ENCODE assay signal across 9 cellular contexts in genomic region chr12:7219599-7220243, GRCh38. TPM values are rescaled to one million over a fixed set of nuclear protein-coding genes. Genes with fewer than 3 reads are reported as not detected.
DNase-seq lines count a peak whose midpoint lies in the region; ATAC-seq and TF ChIP-seq lines count a peak whose summit lies in the region.
"Had no signal": no experiment of that assay in that cellular context is flagged by ENCODE, and none has a peak within 500 bp of the region (broad histone marks: within the 10 kb centered on the region; RNA-seq: fewer than 3 reads in every experiment).

No MANE protein-coding gene starts in this region.

- H3K4me2 ChIP-seq in neural progenitor cell = no peak overlapping the region

- H3K9ac ChIP-seq in neural progenitor cell = no peak overlapping the region

- H3K36me3 Mint-ChIP-seq in activated T-cell treated with anti-CD3 and anti-CD28 coated beads, Interleukin-2, amount 50 U/mL, for 4 hours (ENCODE audit: insufficient read depth) = no peaks in the 10 kb centered on the region
- no peaks in the 10 kb centered on the region for H3K36me3 Mint-ChIP-seq in neural progenitor cell
- H3K36me3 Mint-ChIP-seq: activated naive CD8-positive, alpha-beta T cell had no signal

- no peak overlapping the region for H3K27ac ChIP-seq in neural progenitor cell

- H3K27me3 Mint-ChIP-seq in activated T-cell treated with anti-CD3 and anti-CD28 coated beads, Interleukin-2, amount 50 U/mL, for 4 hours (ENCODE audit: low read depth) = peaks cover 2% of the 10 kb centered on the region
- no peaks in the 10 kb centered on the region for H3K27me3 Mint-ChIP-seq in neural progenitor cell (ENCODE audit: insufficient read depth, low read depth)
- H3K27me3 Mint-ChIP-seq in stimulated activated naive CD8-positive, alpha-beta T cell treated with anti-CD3 and anti-CD28 coated beads, Interleukin-15, amount 100 ng/mL, for 72 hours = no peaks in the 10 kb centered on the region
- H3K27me3 Mint-ChIP-seq: activated naive CD8-positive, alpha-beta T cell had no signal

- no peak overlapping the region for H2AFZ ChIP-seq in neural progenitor cell (replicated peaks)

- H3K4me1 ChIP-seq in neural progenitor cell = no peaks in the 10 kb centered on the region

- H3K27me3 ChIP-seq in neural progenitor cell = no peaks in the 10 kb centered on the region

- TF ChIP-seq CTCF in fibroblast of mammary gland (conservative IDR thresholded peaks at IDR 0.05; ENCODE audit: control insufficient read depth, insufficient read depth, low read depth, low read length) (peak; percentile 99), neural progenitor cell (IDR thresholded peaks at IDR 0.05) (peak; percentile 96)

- no peaks in the 10 kb centered on the region for H4K20me1 ChIP-seq in neural progenitor cell (ENCODE audit: low read depth)

- H3K4me3 ChIP-seq in Jurkat, Clone E6-1 (ENCODE audit: low read length) = no peak overlapping the region
- H3K4me3 ChIP-seq in fibroblast of mammary gland (ENCODE audit: control insufficient read depth, low read depth, low read length) (no peak overlapping the region), neural progenitor cell (no peak overlapping the region)

- no peaks in the 10 kb centered on the region for H3F3A ChIP-seq in neural progenitor cell (ENCODE audit: low read depth)

- H3K9me3 Mint-ChIP-seq in activated T-cell treated with anti-CD3 and anti-CD28 coated beads, Interleukin-2, amount 50 U/mL, for 4 hours = peaks cover 4% of the 10 kb centered on the region
- no peaks in the 10 kb centered on the region for H3K9me3 Mint-ChIP-seq in neural progenitor cell
- H3K9me3 Mint-ChIP-seq in stimulated activated naive CD8-positive, alpha-beta T cell treated with anti-CD3 and anti-CD28 coated beads, Interleukin-15, amount 100 ng/mL, for 72 hours = no peaks in the 10 kb centered on the region

- peak in 1 of 2 donors; percentile 51 for ATAC-seq in activated T-cell treated with anti-CD3 and anti-CD28 coated beads, Interleukin-2, amount 50 U/mL, for 4 hours
- ATAC-seq in stimulated activated naive CD8-positive, alpha-beta T cell treated with anti-CD3 and anti-CD28 coated beads, Interleukin-15, amount 100 ng/mL, for 72 hours = peak; percentile 67
- ATAC-seq in GM19397 (IDR thresholded peaks at IDR 0.05; ENCODE audit: unreplicated experiment) = no peak

- DNase-seq in DMS 273 (lab: John Stamatoyannopoulos, UW; ENCODE audit: unreplicated experiment) (peak; percentile 77), OCI-M2 (lab: John Stamatoyannopoulos, UW; ENCODE audit: unreplicated experiment) (peak; percentile 36), fibroblast of mammary gland (ENCODE audit: low read depth) (peak; percentile 80), neural progenitor cell (ENCODE audit: low spot score) (peak; percentile 90)
- DNase-seq in Jurkat, Clone E6-1 (ENCODE audit: low read depth, low spot score) = peak; percentile 81
- peak; percentile 64 for DNase-seq in activated T-cell treated with anti-CD3 and anti-CD28 coated beads, Interleukin-2, amount 50 U/mL, for 4 hours
- DNase-seq in stimulated activated naive CD8-positive, alpha-beta T cell treated with anti-CD3 and anti-CD28 coated beads, Interleukin-15, amount 100 ng/mL, for 72 hours = peak; percentile 65 to 69

- no peaks in the 10 kb centered on the region for H3K9me3 ChIP-seq in neural progenitor cell (ENCODE audit: low read depth)

- H3K79me2 ChIP-seq in neural progenitor cell (ENCODE audit: low read depth) = no peaks in the 10 kb centered on the region

- H3K4me3 Mint-ChIP-seq in activated T-cell treated with anti-CD3 and anti-CD28 coated beads, Interleukin-2, amount 50 U/mL, for 4 hours = no peak overlapping the region
- H3K4me3 Mint-ChIP-seq in neural progenitor cell = no peak overlapping the region
- H3K4me3 Mint-ChIP-seq in stimulated activated naive CD8-positive, alpha-beta T cell treated with anti-CD3 and anti-CD28 coated beads, Interleukin-15, amount 100 ng/mL, for 72 hours = no peak overlapping the region
- H3K4me3 Mint-ChIP-seq: activated naive CD8-positive, alpha-beta T cell had no signal

- H3K36me3 ChIP-seq in neural progenitor cell = no peaks in the 10 kb centered on the region

- H3K27ac Mint-ChIP-seq in neural progenitor cell = no peak overlapping the region
- no peak overlapping the region for H3K27ac Mint-ChIP-seq in stimulated activated naive CD8-positive, alpha-beta T cell treated with anti-CD3 and anti-CD28 coated beads, Interleukin-15, amount 100 ng/mL, for 72 hours
- H3K27ac Mint-ChIP-seq: activated naive CD8-positive, alpha-beta T cell had no signal

- no peaks in the 10 kb centered on the region for H3K4me1 Mint-ChIP-seq in activated T-cell treated with anti-CD3 and anti-CD28 coated beads, Interleukin-2, amount 50 U/mL, for 4 hours (ENCODE audit: low read depth)
- H3K4me1 Mint-ChIP-seq in neural progenitor cell = no peaks in the 10 kb centered on the region
- H3K4me1 Mint-ChIP-seq in stimulated activated naive CD8-positive, alpha-beta T cell treated with anti-CD3 and anti-CD28 coated beads, Interleukin-15, amount 100 ng/mL, for 72 hours = no peaks in the 10 kb centered on the region

RNA-seq across cellular contexts. Expression of gene PEX5, which starts 30.2 kb away (rescaled TPM):
- 54.3 TPM for polyA plus RNA-seq in Jurkat, Clone E6-1 (2012; ENCODE audit: insufficient read depth, insufficient read length)
- 10 to 100 TPM; 45.9 to 68.0 (median 65.7) TPM for total RNA-seq in activated T-cell treated with anti-CD3 and anti-CD28 coated beads, Interleukin-2, amount 50 U/mL, for 4 hours
- total RNA-seq in neural progenitor cell (ENCODE audit: low replicate concordance) = 20.2 and 46.1 TPM in 2 replicates

Comparison
In these comparisons a context has a peak if more than half of its experiments do, and no peak if none do; other contexts are left out.
1. DNase-seq: peak in every context shown above with its lines; median percentile 90 in neural progenitor cell; 81 in Jurkat, Clone E6-1; 80 in fibroblast of mammary gland; 77 in DMS 273; 67 in stimulated activated naive CD8-positive, alpha-beta T cell treated with anti-CD3 and anti-CD28 coated beads, Interleukin-15, amount 100 ng/mL, for 72 hours; 64 in activated T-cell treated with anti-CD3 and anti-CD28 coated beads, Interleukin-2, amount 50 U/mL, for 4 hours; 36 in OCI-M2.